In the genomic region with DNA sequence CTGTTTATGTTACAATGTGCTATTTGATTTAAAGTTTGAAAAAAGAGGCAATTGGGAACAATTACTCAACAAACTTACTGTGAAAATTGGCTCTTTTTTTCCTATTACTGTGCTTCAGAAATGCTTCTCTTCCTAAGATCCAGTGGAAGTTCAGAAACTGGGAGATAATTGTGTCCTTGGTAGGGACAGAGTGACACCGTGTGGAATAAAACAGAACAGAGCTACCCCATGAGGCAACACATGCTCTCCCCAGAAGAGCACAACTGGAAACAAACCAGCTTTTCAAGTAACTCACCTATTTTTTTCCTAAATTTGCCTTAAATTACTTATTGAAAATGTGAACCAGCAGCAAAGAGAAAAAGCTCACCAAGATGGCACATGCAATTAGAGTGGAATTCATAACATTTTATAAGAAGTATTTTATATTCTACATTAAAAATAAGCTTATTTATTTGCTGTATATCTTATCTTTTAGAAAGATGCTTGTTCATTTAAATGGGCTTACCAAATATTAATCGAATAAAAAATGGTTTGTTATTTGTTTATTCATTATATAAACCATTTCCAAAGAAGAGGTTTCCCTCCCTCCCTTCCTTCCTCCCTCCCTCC, we compare ENCODE assay signal across 8 cellular contexts.
A peak's percentile ranks its signal among the peaks of the same experiment; 100 is the strongest.
DNase-seq lines count a peak whose midpoint lies in the region; ATAC-seq, FAIRE-seq and TF ChIP-seq lines count a peak whose summit lies in the region.

No MANE protein-coding gene starts in this region.

- H3K9ac ChIP-seq in keratinocyte (ENCODE audit: control insufficient read depth, extremely low read depth, insufficient read depth, low read length): no peak overlapping the region

- H2AFZ ChIP-seq in keratinocyte (ENCODE audit: control insufficient read depth, low read length): no peak overlapping the region

- no peak for TF ChIP-seq POLR2A in upper lobe of left lung (IDR thresholded peaks at IDR 0.05)

- H3K27ac ChIP-seq in keratinocyte (ENCODE audit: control insufficient read depth, insufficient read depth, low read length) (no peak overlapping the region), upper lobe of left lung (no peak overlapping the region)

- no peaks in the 10 kb centered on the region for H3K79me2 ChIP-seq in keratinocyte (ENCODE audit: control insufficient read depth, insufficient read depth, low read length)

- WGBS in upper lobe of left lung, 2 donors: 5 to 11% methylated on average over 2 of the region's 2 CpGs

- H3K27me3 ChIP-seq in keratinocyte (ENCODE audit: control insufficient read depth, extremely low read depth, insufficient read depth, low read length): no peaks in the 10 kb centered on the region
- H3K27me3 ChIP-seq in upper lobe of left lung: no peaks in the 10 kb centered on the region

- in situ Hi-C loops in T47D (cut with HindIII; ENCODE audit: low pct_unique_long_range_greater_than_20kb, low sequenced_read_pairs): no loop called here

- H3K4me2 ChIP-seq in keratinocyte (ENCODE audit: control insufficient read depth, extremely low read depth, insufficient read depth, low read depth, low read length): no peak overlapping the region

- no peaks in the 10 kb centered on the region for H3K9me1 ChIP-seq in keratinocyte (ENCODE audit: control insufficient read depth, extremely low read depth, insufficient read depth, low read length)

- peak; percentile 28 for DNase-seq in DMS 273 treated with DMSO at 0.1 percent for 48 hours (lab: John Stamatoyannopoulos, UW)
- peak; percentile 69 for DNase-seq in NCI-H1694 treated with DMSO at 0.1 percent for 48 hours (lab: John Stamatoyannopoulos, UW)
- DNase-seq in T47D (ENCODE audit: low read depth in 1 of 2, low spot score in 1 of 2): peak; percentile 72 to 81
- peak; percentile 19 for DNase-seq in keratinocyte (ENCODE audit: low read depth, low spot score)
- no peak for DNase-seq in upper lobe of left lung
- no peak for DNase-seq in activated T-cell treated with anti-CD3 and anti-CD28 coated beads, Interleukin-2, amount 50 U/mL, for 1 hour

- no peaks in the 10 kb centered on the region for H4K20me1 ChIP-seq in keratinocyte (ENCODE audit: control insufficient read depth, extremely low read depth, insufficient read depth, low read length)

- ATAC-seq in upper lobe of left lung (ENCODE audit: low FRiP score in 2 of 2) (peak in 1 of 2 donors; percentile 86), HG02588 (IDR thresholded peaks at IDR 0.05; ENCODE audit: unreplicated experiment) (no peak), HG02884 (IDR thresholded peaks at IDR 0.05; ENCODE audit: unreplicated experiment) (no peak)

- H3K4me1 ChIP-seq in keratinocyte (ENCODE audit: control insufficient read depth, extremely low read depth, insufficient read depth, low read length): no peaks in the 10 kb centered on the region
- no peaks in the 10 kb centered on the region for H3K4me1 ChIP-seq in upper lobe of left lung

- H3K36me3 ChIP-seq in keratinocyte (ENCODE audit: control insufficient read depth in 2 of 2, extremely low read depth in 1 of 2, insufficient read depth in 2 of 2, low read length in 2 of 2) (no peaks in the 10 kb centered on the region), upper lobe of left lung (no peaks in the 10 kb centered on the region)

- TF ChIP-seq CTCF in keratinocyte (optimal IDR thresholded peaks at IDR 0.05 in 1 of 3, IDR thresholded peaks at IDR 0.05 in 1 of 3, conservative IDR thresholded peaks at IDR 0.05 in 1 of 3; ENCODE audit: extremely low read depth in 1 of 3, insufficient read depth in 2 of 3, low read length in 3 of 3) (peak; percentile 59 to 78 (median 67)), upper lobe of left lung (IDR thresholded peaks at IDR 0.05) (peak; percentile 43 to 78 (median 66))

- no peaks in the 10 kb centered on the region for H3K9me3 ChIP-seq in keratinocyte (ENCODE audit: control insufficient read depth, low read depth, low read length)
- no peaks in the 10 kb centered on the region for H3K9me3 ChIP-seq in upper lobe of left lung

- H3K4me3 ChIP-seq in keratinocyte (ENCODE audit: control insufficient read depth in 2 of 3, extremely low read depth in 1 of 3, insufficient read depth in 2 of 3, low read depth in 1 of 3, low read length in 3 of 3): no peak overlapping the region
- H3K4me3 ChIP-seq in upper lobe of left lung: no peak overlapping the region

- dilution Hi-C loops in keratinocyte (cut with MboI; ENCODE audit: extremely low pct_ligation_motif_present, low sequenced_read_pairs): loop anchor here (25.0 kb wide), 1 partner anchor 1142 kb away; the partner anchor contains the start of gene FZD8

- peak; percentile 84 for FAIRE-seq in keratinocyte (lab: Jason Lieb, UNC)

- TF ChIP-seq EP300 in upper lobe of left lung (IDR thresholded peaks at IDR 0.05): no peak

Comparison
In these comparisons a context has a peak if more than half of its experiments do, and no peak if none do; other contexts are left out.
1. DNase-seq: peak in DMS 273 treated with DMSO at 0.1 percent for 48 hours (single experiment), NCI-H1694 treated with DMSO at 0.1 percent for 48 hours (single experiment), T47D (2 of 2) and keratinocyte (single experiment); none in upper lobe of left lung (0 of 2) and activated T-cell treated with anti-CD3 and anti-CD28 coated beads, Interleukin-2, amount 50 U/mL, for 1 hour (single experiment).